In the genomic region with DNA sequence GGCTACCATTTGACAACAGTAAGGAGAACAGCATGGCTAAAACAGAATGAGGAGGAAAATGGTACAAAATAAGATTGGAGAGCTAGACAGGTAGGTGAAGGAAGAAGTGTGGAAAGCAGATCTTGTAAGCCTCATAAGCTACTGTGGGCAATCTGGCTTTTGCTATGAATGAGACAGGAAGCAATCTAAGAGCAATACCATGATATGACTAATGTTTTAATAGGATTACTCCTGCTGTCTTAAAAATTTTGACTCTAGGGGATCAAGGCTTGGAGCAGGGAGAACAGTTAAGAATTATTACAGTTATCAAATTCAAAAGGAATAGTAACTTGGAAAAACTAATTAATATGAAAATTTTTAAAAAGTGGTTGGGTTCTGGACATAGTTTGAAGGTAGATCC, we compare ENCODE assay signal across 22 cellular contexts.
"Had no signal": no experiment of that assay in that cellular context is flagged by ENCODE, and none has a peak within 500 bp of the region (broad histone marks: within the 10 kb centered on the region; RNA-seq: fewer than 3 reads in every experiment).

No MANE protein-coding gene starts in this region.

- DNase-seq: dermis blood vessel endothelial cell; dorsolateral prefrontal cortex; effector CD4-positive, alpha-beta T cell; effector memory CD4-positive, alpha-beta T cell; foreskin keratinocyte; heart left ventricle; hypothalamus; immature natural killer cell; islet precursor cell; kidney; kidney glomerular epithelial cell; left cardiac atrium; left lung; left ventricle myocardium superior; lower lobe of right lung; mesenchymal stem cell; mucosa of descending colon; naive B cell had no signal

- H3K4me3 ChIP-seq: coronary artery, dorsolateral prefrontal cortex, esophagus muscularis mucosa, gastroesophageal sphincter, heart left ventricle, hepatocyte, left lung, lower lobe of right lung, mucosa of descending colon had no signal

- H3K27me3 ChIP-seq: dorsolateral prefrontal cortex, esophagus muscularis mucosa, foreskin keratinocyte, gastroesophageal sphincter, heart left ventricle, hepatocyte, left lung had no signal

- H3K4me1 ChIP-seq: esophagus muscularis mucosa, foreskin keratinocyte, gastroesophageal sphincter, heart left ventricle, left lung, lower lobe of right lung had no signal

- H3K36me3 ChIP-seq: esophagus muscularis mucosa, gastroesophageal sphincter, heart left ventricle, lower lobe of right lung had no signal

- H3K27ac ChIP-seq: coronary artery, dorsolateral prefrontal cortex, esophagus muscularis mucosa, foreskin keratinocyte, gastroesophageal sphincter, heart left ventricle, hepatocyte, left lung, lower lobe of right lung had no signal

- ATAC-seq: foreskin keratinocyte, gastroesophageal sphincter, heart left ventricle, left cardiac atrium, left lung, left ventricle myocardium superior, lower lobe of right lung, mucosa of descending colon had no signal

- H3K9me3 ChIP-seq: esophagus muscularis mucosa, gastroesophageal sphincter, heart left ventricle, left lung, lower lobe of right lung, mucosa of descending colon had no signal
